18 cellular contexts compared by ENCODE assay signal in genomic region chr1:221371671-221372070, GRCh38.
"Had no signal": no experiment of that assay in that cellular context is flagged by ENCODE, and none has a peak within 500 bp of the region (broad histone marks: within the 10 kb centered on the region; RNA-seq: fewer than 3 reads in every experiment).

No MANE protein-coding gene starts in this region.

- DNase-seq: cerebellar nuclear complex; colonic mucosa; dermis blood vessel endothelial cell; erythroblast; gastrocnemius medialis; heart right ventricle; hypothalamus; lower lobe of right lung; naive thymus-derived CD8-positive, alpha-beta T cell; posterior cingulate gyrus; stimulated activated CD4-positive, alpha-beta T cell treated with anti-CD3 and anti-CD28 coated beads, Interleukin-12 subunit alpha, Interleukin-12 subunit beta, amount 100 ng/mL, for 4 hours; stimulated activated naive CD4-positive, alpha-beta T cell treated with Interleukin-2 at 50 U/mL for 16 hours had no signal

- H3K4me1 ChIP-seq: colonic mucosa, gastrocnemius medialis, heart right ventricle, lower lobe of right lung had no signal

- H3K9me3 ChIP-seq: colonic mucosa, gastrocnemius medialis, lower lobe of right lung, neutrophil had no signal

- H3K4me3 Mint-ChIP-seq: memory B cell; naive thymus-derived CD8-positive, alpha-beta T cell; type B pancreatic cell had no signal

- H3K36me3 ChIP-seq: colonic mucosa, gastrocnemius medialis, heart right ventricle, lower lobe of right lung, neutrophil had no signal

- H3K4me1 Mint-ChIP-seq: memory B cell; naive thymus-derived CD8-positive, alpha-beta T cell had no signal

- H3K27me3 ChIP-seq: colonic mucosa, gastrocnemius medialis, heart right ventricle, neutrophil had no signal

- H3K27me3 Mint-ChIP-seq: type B pancreatic cell had no signal

- H3K27ac ChIP-seq: colonic mucosa, gastrocnemius medialis, heart right ventricle, lower lobe of right lung, neutrophil had no signal

- H3K36me3 Mint-ChIP-seq: memory B cell; naive thymus-derived CD8-positive, alpha-beta T cell; type B pancreatic cell had no signal

- H3K9me3 Mint-ChIP-seq: memory B cell; naive thymus-derived CD8-positive, alpha-beta T cell had no signal

- ATAC-seq: gastrocnemius medialis; heart right ventricle; left lobe of liver; lower lobe of right lung; naive thymus-derived CD8-positive, alpha-beta T cell; sciatic nerve had no signal

- H3K4me3 ChIP-seq: colonic mucosa, gastrocnemius medialis, heart right ventricle, lower lobe of right lung, skin epidermis had no signal

- H3K27ac Mint-ChIP-seq: memory B cell; naive thymus-derived CD8-positive, alpha-beta T cell; type B pancreatic cell had no signal
